Comparison of ENCODE assay signal across 29 cellular contexts in the genomic region with DNA sequence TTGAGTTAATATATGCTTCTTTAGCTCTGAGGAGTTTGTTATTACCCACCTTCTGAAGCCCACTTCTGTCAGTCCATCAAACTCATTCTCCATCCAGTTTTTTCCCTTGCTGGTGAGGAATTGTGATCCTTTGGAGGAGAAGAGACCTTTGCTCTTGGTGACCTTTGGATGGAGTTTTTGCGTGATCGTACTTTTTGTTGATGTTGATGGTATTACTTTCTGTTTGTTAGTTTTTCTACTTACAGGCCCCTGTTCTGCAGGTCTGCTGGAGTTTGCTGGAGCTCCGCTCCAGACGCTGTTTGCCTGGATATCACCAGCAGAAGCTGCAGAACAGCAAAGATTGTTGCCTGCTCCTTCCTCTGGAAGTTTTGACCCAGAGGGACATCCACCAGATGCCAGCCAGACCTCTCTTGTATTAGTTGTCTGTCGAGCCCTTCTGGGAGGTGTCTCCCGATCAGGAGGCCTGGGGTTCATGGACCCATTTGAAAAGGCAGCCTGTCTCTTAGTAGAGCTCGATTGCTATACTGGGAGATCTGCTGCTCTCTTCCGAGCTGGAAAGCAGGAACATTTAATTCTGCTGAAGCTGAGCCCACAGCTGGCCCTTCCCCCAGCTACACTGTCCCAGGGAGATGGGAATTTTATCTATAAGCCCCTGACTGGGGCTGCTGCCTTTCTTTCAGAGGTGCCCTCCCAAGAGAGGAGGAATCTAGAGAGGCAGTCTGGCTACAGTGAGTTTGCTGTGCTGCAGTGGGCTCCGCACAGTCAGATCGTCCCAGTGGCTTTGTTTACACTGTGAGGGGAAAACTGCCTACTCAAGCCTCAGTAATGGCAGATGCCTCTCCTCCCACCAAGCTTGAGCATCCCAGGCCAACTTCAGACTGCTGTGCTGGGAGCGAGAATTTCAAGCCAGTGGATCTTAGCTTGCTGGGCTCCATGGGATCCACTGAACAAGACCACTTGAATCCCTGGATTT.
"Had no signal": no experiment of that assay in that cellular context is flagged by ENCODE, and none has a peak within 500 bp of the region (broad histone marks: within the 10 kb centered on the region; RNA-seq: fewer than 3 reads in every experiment).

No MANE protein-coding gene starts in this region.

- H3K27ac ChIP-seq: neutrophil, pancreas, prostate gland, right atrium auricular region, skin epidermis, spleen, suprapubic skin, testis, tibial artery, transverse colon, upper lobe of right lung, uterus had no signal

- H3K4me2 ChIP-seq: smooth muscle cell had no signal

- H3K36me3 ChIP-seq: neutrophil, pancreas, prostate gland, right atrium auricular region, spleen, suprapubic skin, tibial artery, transverse colon, upper lobe of right lung, uterus had no signal

- H3K4me1 ChIP-seq: pancreas, prostate gland, right atrium auricular region, spleen, suprapubic skin, testis, tibial artery, transverse colon, upper lobe of right lung, uterus had no signal

- H3K4me3 ChIP-seq: pancreas, prostate gland, right atrium auricular region, skin epidermis, smooth muscle cell, spleen, suprapubic skin, testis, tibial artery, transverse colon, upper lobe of right lung, uterus had no signal

- FAIRE-seq: pancreas had no signal

- H3K9me3 ChIP-seq: neutrophil, pancreas, prostate gland, right atrium auricular region, testis, upper lobe of right lung, uterus had no signal

- ATAC-seq: naive thymus-derived CD8-positive, alpha-beta T cell; natural killer cell treated with Interleukin-12 subunit alpha and Interleukin-12 subunit beta and Interleukin-15 and Interleukin-18, amount 100 ng/mL, for 72 hours; pancreas; sciatic nerve; stimulated activated memory B cell treated with anti-CD40 and anti-IgM and Interleukin-4, amounts not matched to agents 10 μg/mL and 1 μg/mL and 100 μg/mL, for 72 hours; stimulated activated naive CD8-positive, alpha-beta T cell treated with anti-CD3 and anti-CD28 coated beads, Interleukin-15, amount 100 ng/mL, for 72 hours; stimulated activated naive CD8-positive, alpha-beta T cell treated with anti-CD3 and anti-CD28 coated beads, Interleukin-15, Interleukin-2, amounts not matched to agents 100 U/mL and 50 U/mL, for 24 hours; upper lobe of right lung had no signal

- H3K27me3 ChIP-seq: neutrophil, pancreas, right atrium auricular region, spleen, suprapubic skin, testis, tibial artery, transverse colon, upper lobe of right lung, uterus had no signal

- DNase-seq: naive thymus-derived CD8-positive, alpha-beta T cell; nephron progenitor cell; nucleus accumbens; pancreas; retina; spleen; stimulated activated CD4-positive, alpha-beta T cell treated with anti-CD3 and anti-CD28 coated beads, Interleukin-12 subunit alpha, Interleukin-12 subunit beta, amount 100 ng/mL, for 4 hours; stimulated activated CD4-positive, alpha-beta T cell treated with anti-CD3 and anti-CD28 coated beads, Interleukin-1b, Interleukin-23, amount 100 ng/mL, for 48 hours; stimulated activated CD4-positive, alpha-beta T cell treated with anti-CD3 and anti-CD28 coated beads, Interleukin-4, amount 100 ng/mL, for 1 hour; stimulated activated CD4-positive, alpha-beta T cell treated with anti-CD3 and anti-CD28 coated beads, Interleukin-4, amount 100 ng/mL, for 4 hours; stimulated activated CD8-positive, alpha-beta memory T cell treated with anti-CD3 and anti-CD28 coated beads, Interleukin-4, amount 100 ng/mL, for 48 hours; stimulated activated naive CD4-positive, alpha-beta T cell; stimulated activated naive CD8-positive, alpha-beta T cell treated with anti-CD3 and anti-CD28 coated beads, Interleukin-15, amount 100 ng/mL, for 72 hours; stimulated activated naive CD8-positive, alpha-beta T cell treated with anti-CD3 and anti-CD28 coated beads, Interleukin-15, Interleukin-2, amounts not matched to agents 100 U/mL and 50 U/mL, for 24 hours; substantia nigra; testis; tibial artery; transverse colon; upper lobe of right lung; uterus had no signal
